Comparison of ENCODE assay signal across 1 cellular context in genomic region chr20:58888521-58889333, GRCh38.
TF ChIP-seq lines count a peak whose summit lies in the region.

No MANE protein-coding gene starts in this region.

TF ChIP-seq in HepG2, 621 proteins besides CTCF, POLR2A, EP300 and RAD21 (continued from another document and continues in another):
- TF ChIP-seq POLR2AphosphoS5 (IDR thresholded peaks at IDR 0.05; ENCODE audit: low read depth, low read length) (peak; percentile 93), RFXAP (CRISPR knock-in tag; IDR thresholded peaks at IDR 0.05; ENCODE audit: borderline replicate concordance) (peak; percentile 35; the same call in 1 of the 2 replicates), YY1 (IDR thresholded peaks at IDR 0.05; ENCODE audit: insufficient read depth, insufficient replicate concordance, low read depth, low read length) (no peak), SIN3B (IDR thresholded peaks at IDR 0.05; ENCODE audit: low read length) (peak; percentile 53; the same call in 1 of the 2 replicates), ZNF512 (CRISPR knock-in tag; IDR thresholded peaks at IDR 0.05) (no peak), SIN3A (IDR thresholded peaks at IDR 0.05; ENCODE audit: borderline replicate concordance, low read depth, low read length) (peak; percentile 78; the same call in 1 of the 2 replicates), MAX (IDR thresholded peaks at IDR 0.05) (peak; percentile 29; the same call in 1 of the 2 replicates), ZNF570 (CRISPR knock-in tag; IDR thresholded peaks at IDR 0.05; ENCODE audit: borderline replicate concordance) (no peak), ZNF136 (CRISPR knock-in tag; IDR thresholded peaks at IDR 0.05; ENCODE audit: low read depth) (no peak; the same call in 1 of the 2 replicates), HNRNPL (IDR thresholded peaks at IDR 0.05; ENCODE audit: low read depth, low read length) (0 out of 2 replicates have a peak, but pooled peaks have one; percentile 46), MAZ (IDR thresholded peaks at IDR 0.05; ENCODE audit: borderline replicate concordance, low read depth, low read length) (peak; percentile 69; the same call in 1 of the 2 replicates), MAZ (CRISPR knock-in tag; IDR thresholded peaks at IDR 0.05; ENCODE audit: low read depth) (peak; percentile 31; the same call in 1 of the 2 replicates), ZNF333 (CRISPR knock-in tag; IDR thresholded peaks at IDR 0.05; ENCODE audit: borderline replicate concordance) (no peak), ZNF609 (CRISPR knock-in tag; IDR thresholded peaks at IDR 0.05; ENCODE audit: borderline replicate concordance) (0 out of 2 replicates have a peak, but pooled peaks have one; percentile 19), ELF4 (CRISPR knock-in tag; IDR thresholded peaks at IDR 0.05; ENCODE audit: borderline replicate concordance) (no peak), GATA4 (IDR thresholded peaks at IDR 0.05; ENCODE audit: borderline replicate concordance, low read depth) (peak; percentile 67; the same call in 1 of the 2 replicates), GABPB1 (CRISPR knock-in tag; IDR thresholded peaks at IDR 0.05) (peak; percentile 65; the same call in 1 of the 2 replicates), THRA (CRISPR knock-in tag; IDR thresholded peaks at IDR 0.05; ENCODE audit: borderline replicate concordance) (no peak), ZNF788 (CRISPR knock-in tag; IDR thresholded peaks at IDR 0.05; ENCODE audit: borderline replicate concordance) (no peak), RFX1 (IDR thresholded peaks at IDR 0.05) (no peak), KDM5A (IDR thresholded peaks at IDR 0.05; ENCODE audit: borderline replicate concordance, low read length) (peak; percentile 93), ZNF543 (CRISPR knock-in tag; IDR thresholded peaks at IDR 0.05) (peak; percentile 65; the same call in 1 of the 2 replicates), ZNF44 (CRISPR knock-in tag; IDR thresholded peaks at IDR 0.05) (0 out of 2 replicates have a peak, but pooled peaks have one; percentile 69), MIER3 (CRISPR knock-in tag; IDR thresholded peaks at IDR 0.05; ENCODE audit: borderline replicate concordance) (no peak), LRRFIP1 (CRISPR knock-in tag; conservative IDR thresholded peaks at IDR 0.05) (no peak), HOXA5 (CRISPR knock-in tag; IDR thresholded peaks at IDR 0.05) (0 out of 2 replicates have a peak, but pooled peaks have one; percentile 24), REPIN1 (CRISPR knock-in tag; IDR thresholded peaks at IDR 0.05; ENCODE audit: borderline replicate concordance, low read depth) (0 out of 2 replicates have a peak, but pooled peaks have one; percentile 19), SRF (IDR thresholded peaks at IDR 0.05; ENCODE audit: low read depth, low read length) (peak; percentile 15; the same call in 1 of the 2 replicates), CBX1 (IDR thresholded peaks at IDR 0.05; ENCODE audit: low read depth) (peak; percentile 19), ZNF720 (CRISPR knock-in tag; IDR thresholded peaks at IDR 0.05) (no peak), TAF1 (CRISPR knock-in tag; IDR thresholded peaks at IDR 0.05) (peak; percentile 88)
- TF ChIP-seq, protein P1, sequence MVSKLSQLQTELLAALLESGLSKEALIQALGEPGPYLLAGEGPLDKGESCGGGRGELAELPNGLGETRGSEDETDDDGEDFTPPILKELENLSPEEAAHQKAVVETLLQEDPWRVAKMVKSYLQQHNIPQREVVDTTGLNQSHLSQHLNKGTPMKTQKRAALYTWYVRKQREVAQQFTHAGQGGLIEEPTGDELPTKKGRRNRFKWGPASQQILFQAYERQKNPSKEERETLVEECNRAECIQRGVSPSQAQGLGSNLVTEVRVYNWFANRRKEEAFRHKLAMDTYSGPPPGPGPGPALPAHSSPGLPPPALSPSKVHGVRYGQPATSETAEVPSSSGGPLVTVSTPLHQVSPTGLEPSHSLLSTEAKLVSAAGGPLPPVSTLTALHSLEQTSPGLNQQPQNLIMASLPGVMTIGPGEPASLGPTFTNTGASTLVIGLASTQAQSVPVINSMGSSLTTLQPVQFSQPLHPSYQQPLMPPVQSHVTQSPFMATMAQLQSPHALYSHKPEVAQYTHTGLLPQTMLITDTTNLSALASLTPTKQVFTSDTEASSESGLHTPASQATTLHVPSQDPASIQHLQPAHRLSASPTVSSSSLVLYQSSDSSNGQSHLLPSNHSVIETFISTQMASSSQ (IDR thresholded peaks at IDR 0.05; ENCODE audit: low read depth): no peak
- TF ChIP-seq, protein P1 (CRISPR knock-in tag; IDR thresholded peaks at IDR 0.05; ENCODE audit: borderline replicate concordance): peak; percentile 48; the same call in 1 of the 2 replicates
- TF ChIP-seq, protein P2, sequence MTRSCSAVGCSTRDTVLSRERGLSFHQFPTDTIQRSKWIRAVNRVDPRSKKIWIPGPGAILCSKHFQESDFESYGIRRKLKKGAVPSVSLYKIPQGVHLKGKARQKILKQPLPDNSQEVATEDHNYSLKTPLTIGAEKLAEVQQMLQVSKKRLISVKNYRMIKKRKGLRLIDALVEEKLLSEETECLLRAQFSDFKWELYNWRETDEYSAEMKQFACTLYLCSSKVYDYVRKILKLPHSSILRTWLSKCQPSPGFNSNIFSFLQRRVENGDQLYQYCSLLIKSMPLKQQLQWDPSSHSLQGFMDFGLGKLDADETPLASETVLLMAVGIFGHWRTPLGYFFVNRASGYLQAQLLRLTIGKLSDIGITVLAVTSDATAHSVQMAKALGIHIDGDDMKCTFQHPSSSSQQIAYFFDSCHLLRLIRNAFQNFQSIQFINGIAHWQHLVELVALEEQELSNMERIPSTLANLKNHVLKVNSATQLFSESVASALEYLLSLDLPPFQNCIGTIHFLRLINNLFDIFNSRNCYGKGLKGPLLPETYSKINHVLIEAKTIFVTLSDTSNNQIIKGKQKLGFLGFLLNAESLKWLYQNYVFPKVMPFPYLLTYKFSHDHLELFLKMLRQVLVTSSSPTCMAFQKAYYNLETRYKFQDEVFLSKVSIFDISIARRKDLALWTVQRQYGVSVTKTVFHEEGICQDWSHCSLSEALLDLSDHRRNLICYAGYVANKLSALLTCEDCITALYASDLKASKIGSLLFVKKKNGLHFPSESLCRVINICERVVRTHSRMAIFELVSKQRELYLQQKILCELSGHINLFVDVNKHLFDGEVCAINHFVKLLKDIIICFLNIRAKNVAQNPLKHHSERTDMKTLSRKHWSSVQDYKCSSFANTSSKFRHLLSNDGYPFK (CRISPR knock-in tag; IDR thresholded peaks at IDR 0.05; ENCODE audit: borderline replicate concordance): peak; percentile 42; the same call in 1 of the 2 replicates
- TF ChIP-seq, protein P3, sequence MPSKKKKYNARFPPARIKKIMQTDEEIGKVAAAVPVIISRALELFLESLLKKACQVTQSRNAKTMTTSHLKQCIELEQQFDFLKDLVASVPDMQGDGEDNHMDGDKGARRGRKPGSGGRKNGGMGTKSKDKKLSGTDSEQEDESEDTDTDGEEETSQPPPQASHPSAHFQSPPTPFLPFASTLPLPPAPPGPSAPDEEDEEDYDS (CRISPR knock-in tag; IDR thresholded peaks at IDR 0.05): peak; percentile 97
- TF ChIP-seq, protein P4, sequence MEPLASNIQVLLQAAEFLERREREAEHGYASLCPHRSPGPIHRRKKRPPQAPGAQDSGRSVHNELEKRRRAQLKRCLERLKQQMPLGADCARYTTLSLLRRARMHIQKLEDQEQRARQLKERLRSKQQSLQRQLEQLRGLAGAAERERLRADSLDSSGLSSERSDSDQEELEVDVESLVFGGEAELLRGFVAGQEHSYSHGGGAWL (CRISPR knock-in tag; IDR thresholded peaks at IDR 0.05): peak; percentile 34; the same call in 1 of the 2 replicates
- TF ChIP-seq, protein P5, sequence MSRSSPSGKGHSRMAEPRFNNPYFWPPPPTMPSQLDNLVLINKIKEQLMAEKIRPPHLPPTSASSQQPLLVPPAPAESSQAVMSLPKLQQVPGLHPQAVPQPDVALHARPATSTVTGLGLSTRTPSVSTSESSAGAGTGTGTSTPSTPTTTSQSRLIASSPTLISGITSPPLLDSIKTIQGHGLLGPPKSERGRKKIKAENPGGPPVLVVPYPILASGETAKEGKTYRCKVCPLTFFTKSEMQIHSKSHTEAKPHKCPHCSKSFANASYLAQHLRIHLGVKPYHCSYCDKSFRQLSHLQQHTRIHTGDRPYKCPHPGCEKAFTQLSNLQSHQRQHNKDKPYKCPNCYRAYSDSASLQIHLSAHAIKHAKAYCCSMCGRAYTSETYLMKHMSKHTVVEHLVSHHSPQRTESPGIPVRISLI (CRISPR knock-in tag; IDR thresholded peaks at IDR 0.05; ENCODE audit: borderline replicate concordance): 0 out of 2 replicates have a peak, but pooled peaks have one; percentile 14
